ENCODE assay signal across 8 cellular contexts in the genomic region with DNA sequence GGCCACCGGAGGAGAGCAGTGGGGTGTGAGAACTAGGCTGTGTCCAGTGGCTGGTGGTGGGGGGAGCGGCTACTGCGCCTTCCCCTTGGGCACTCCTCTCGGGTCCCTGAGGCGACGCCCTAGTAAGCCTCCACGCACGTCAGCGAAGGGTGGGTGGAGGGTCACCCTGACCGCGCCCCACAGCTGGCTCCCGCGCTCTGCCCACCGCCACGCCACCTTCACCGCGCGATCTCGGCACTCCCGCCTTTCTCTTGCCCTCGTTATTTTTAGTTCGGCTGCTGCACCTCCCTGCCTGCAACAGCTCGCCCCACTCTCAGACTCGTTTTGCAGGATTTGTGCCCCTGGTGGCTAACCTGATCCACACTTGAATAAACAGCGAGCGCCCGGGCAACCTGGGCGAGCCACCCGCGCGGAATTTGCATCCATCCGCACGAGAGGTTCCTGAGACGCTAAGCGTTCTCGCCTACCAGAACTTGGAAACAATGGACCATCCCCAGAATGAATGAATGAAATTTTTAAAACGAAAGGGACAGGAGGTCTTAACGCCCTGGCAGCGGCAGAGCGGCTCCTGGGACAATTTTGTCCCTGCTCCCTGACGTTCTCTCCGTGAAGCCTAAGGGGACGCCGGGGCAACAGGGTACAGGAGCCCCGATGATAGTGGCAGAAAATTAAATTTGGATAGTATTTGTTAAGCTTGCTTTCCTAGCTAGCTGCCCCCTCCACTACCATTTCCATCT. TPM values are rescaled to one million over a fixed set of nuclear protein-coding genes. Genes with fewer than 3 reads are reported as not detected.
A peak's percentile ranks its signal among the peaks of the same experiment; 100 is the strongest.
DNase-seq lines count a peak whose midpoint lies in the region; ATAC-seq lines count a peak whose summit lies in the region.

No MANE protein-coding gene starts in this region.

- peak overlapping the region; percentile 71 for H3K4me2 ChIP-seq in mesenchymal stem cell (ENCODE audit: low read length, poor library complexity, severe bottlenecking)

- no peak for DNase-seq in stimulated activated naive CD8-positive, alpha-beta T cell treated with anti-CD3 and anti-CD28 coated beads, Interleukin-15, amount 100 ng/mL, for 72 hours
- no peak for DNase-seq in stimulated activated naive CD8-positive, alpha-beta T cell treated with anti-CD3 and anti-CD28 coated beads, Interleukin-15, Interleukin-2, amounts not matched to agents 100 U/mL and 50 U/mL, for 24 hours
- peak; percentile 39 for DNase-seq in mesenchymal stem cell
- no peak for DNase-seq in T-helper 2 cell treated with Interferon-gamma antibody and Interleukin-4, amounts not matched to agents 5 μg/mL and 100 μg/mL, for 36 hours (ENCODE audit: low spot score)
- no peak for DNase-seq in effector CD4-positive, alpha-beta T cell
- no peak for DNase-seq in stimulated activated CD4-positive, alpha-beta T cell treated with anti-CD3 and anti-CD28 coated beads, Interleukin-4, amount 100 ng/mL, for 24 hours

- H3K4me3 Mint-ChIP-seq in stimulated activated naive CD8-positive, alpha-beta T cell treated with anti-CD3 and anti-CD28 coated beads, Interleukin-15, amount 100 ng/mL, for 72 hours: peak overlapping the region in 1 of 2 donors; percentile 31
- no peak overlapping the region for H3K4me3 Mint-ChIP-seq in T-helper 2 cell treated with Interferon-gamma antibody and Interleukin-4, amounts not matched to agents 5 μg/mL and 100 μg/mL, for 36 hours

- H2BK5ac ChIP-seq in mesenchymal stem cell (ENCODE audit: low read depth, low read length, poor library complexity, severe bottlenecking): no peak overlapping the region

- H3K36me3 Mint-ChIP-seq in T-helper 2 cell treated with Interferon-gamma antibody and Interleukin-4, amounts not matched to agents 5 μg/mL and 100 μg/mL, for 36 hours (ENCODE audit: low read depth): no peaks in the 10 kb centered on the region

- H3K4me1 Mint-ChIP-seq in stimulated activated naive CD8-positive, alpha-beta T cell treated with anti-CD3 and anti-CD28 coated beads, Interleukin-15, amount 100 ng/mL, for 72 hours: peaks cover 13% of the 10 kb centered on the region
- peaks cover 4% of the 10 kb centered on the region for H3K4me1 Mint-ChIP-seq in T-helper 2 cell treated with Interferon-gamma antibody and Interleukin-4, amounts not matched to agents 5 μg/mL and 100 μg/mL, for 36 hours (ENCODE audit: low read depth)

- H4K91ac ChIP-seq in mesenchymal stem cell (ENCODE audit: low read length): no peak overlapping the region

- no peaks in the 10 kb centered on the region for H3K79me1 ChIP-seq in mesenchymal stem cell (replicated peaks; ENCODE audit: low read length, poor library complexity, severe bottlenecking)

- no peak overlapping the region for H2BK120ac ChIP-seq in mesenchymal stem cell (ENCODE audit: low read depth, low read length)

- H3K27me3 ChIP-seq in duodenal mucosa (ENCODE audit: control insufficient read depth in 1 of 2, insufficient read depth in 2 of 2, low read length in 2 of 2): peaks cover 0 to 8% of the 10 kb centered on the region in 2 donors
- peaks cover 0 to 63% of the 10 kb centered on the region in 2 experiments for H3K27me3 ChIP-seq in mesenchymal stem cell (ENCODE audit: control insufficient read depth in 1 of 2, insufficient read depth in 1 of 2, low read length in 2 of 2)

- H2AFZ ChIP-seq in mesenchymal stem cell (ENCODE audit: low read depth, low read length): peak overlapping the region; percentile 8

- H3K9me3 ChIP-seq in duodenal mucosa (ENCODE audit: control insufficient read depth in 1 of 2, low read length in 2 of 2) (no peaks in the 10 kb centered on the region), mesenchymal stem cell (ENCODE audit: control insufficient read depth, low read length) (no peaks in the 10 kb centered on the region)

- H4K8ac ChIP-seq in mesenchymal stem cell (ENCODE audit: low read length): no peak overlapping the region

- H3K36me3 ChIP-seq in duodenal mucosa (ENCODE audit: control insufficient read depth in 1 of 2, insufficient read depth in 2 of 2, low read length in 2 of 2) (no peaks in the 10 kb centered on the region), mesenchymal stem cell (ENCODE audit: control insufficient read depth in 1 of 2, insufficient read depth in 2 of 2, low read depth in 1 of 2, low read length in 2 of 2) (no peaks in the 10 kb centered on the region)

- H3K4ac ChIP-seq in mesenchymal stem cell (ENCODE audit: low read depth in 1 of 2, low read length in 2 of 2): peak overlapping the region in 1 of 2 experiments; percentile 56

- H3K9ac ChIP-seq in duodenal mucosa (ENCODE audit: low read depth in 1 of 2, low read length in 2 of 2): peak overlapping the region; percentile 30 to 59
- peak overlapping the region; percentile 45 for H3K9ac ChIP-seq in mesenchymal stem cell (ENCODE audit: low read length)

- H3K4me3 ChIP-seq in duodenal mucosa (ENCODE audit: low read depth in 1 of 2, low read length in 2 of 2) (peak overlapping the region; percentile 64 to 68), mesenchymal stem cell (ENCODE audit: insufficient read depth in 1 of 2, low read depth in 1 of 2, low read length in 2 of 2) (peak overlapping the region; percentile 47 to 74)

- H3K27ac Mint-ChIP-seq in stimulated activated naive CD8-positive, alpha-beta T cell treated with anti-CD3 and anti-CD28 coated beads, Interleukin-15, amount 100 ng/mL, for 72 hours: peak overlapping the region in 1 of 2 donors; percentile 50
- no peak overlapping the region for H3K27ac Mint-ChIP-seq in T-helper 2 cell treated with Interferon-gamma antibody and Interleukin-4, amounts not matched to agents 5 μg/mL and 100 μg/mL, for 36 hours

- peaks cover 63% of the 10 kb centered on the region for H3K27me3 Mint-ChIP-seq in stimulated activated naive CD8-positive, alpha-beta T cell treated with anti-CD3 and anti-CD28 coated beads, Interleukin-15, amount 100 ng/mL, for 72 hours
- peaks cover 66% of the 10 kb centered on the region for H3K27me3 Mint-ChIP-seq in T-helper 2 cell treated with Interferon-gamma antibody and Interleukin-4, amounts not matched to agents 5 μg/mL and 100 μg/mL, for 36 hours (ENCODE audit: low read depth)

- peak overlapping the region in 1 of 2 experiments; percentile 90 for H2BK12ac ChIP-seq in mesenchymal stem cell (ENCODE audit: low read length in 2 of 2)

- peak; percentile 37 for ATAC-seq in stimulated activated naive CD8-positive, alpha-beta T cell treated with anti-CD3 and anti-CD28 coated beads, Interleukin-15, amount 100 ng/mL, for 72 hours
- ATAC-seq in stimulated activated naive CD8-positive, alpha-beta T cell treated with anti-CD3 and anti-CD28 coated beads, Interleukin-15, Interleukin-2, amounts not matched to agents 100 U/mL and 50 U/mL, for 24 hours: no peak
- ATAC-seq in HG03097 (IDR thresholded peaks at IDR 0.05; ENCODE audit: low FRiP score, unreplicated experiment): no peak

- H3K4me1 ChIP-seq in duodenal mucosa (ENCODE audit: control insufficient read depth in 1 of 2, insufficient read depth in 2 of 2, low read length in 2 of 2): peaks cover 10 to 14% of the 10 kb centered on the region in 2 donors
- H3K4me1 ChIP-seq in mesenchymal stem cell (ENCODE audit: control insufficient read depth, insufficient read depth, low read depth, low read length): peaks cover 12% of the 10 kb centered on the region

- H3K9me3 Mint-ChIP-seq in stimulated activated naive CD8-positive, alpha-beta T cell treated with anti-CD3 and anti-CD28 coated beads, Interleukin-15, amount 100 ng/mL, for 72 hours: no peaks in the 10 kb centered on the region
- H3K9me3 Mint-ChIP-seq in T-helper 2 cell treated with Interferon-gamma antibody and Interleukin-4, amounts not matched to agents 5 μg/mL and 100 μg/mL, for 36 hours: no peaks in the 10 kb centered on the region

- peak overlapping the region in 1 of 2 experiments; percentile 93 for H3K18ac ChIP-seq in mesenchymal stem cell (ENCODE audit: low read depth in 1 of 2, low read length in 2 of 2)

- no peak overlapping the region for H2AK5ac ChIP-seq in mesenchymal stem cell (ENCODE audit: low read length, severe bottlenecking)

- H3K14ac ChIP-seq in mesenchymal stem cell (ENCODE audit: low read length in 2 of 2): peak overlapping the region in 1 of 2 experiments; percentile 89

- WGBS in mesenchymal stem cell: 20% methylated on average over 43 of the region's 45 CpGs

- H2BK15ac ChIP-seq in mesenchymal stem cell (ENCODE audit: low read depth, poor library complexity, severe bottlenecking): no peak overlapping the region

- no peak overlapping the region for H3K23ac ChIP-seq in mesenchymal stem cell (ENCODE audit: low read length in 2 of 2)

- H3K27ac ChIP-seq in duodenal mucosa (ENCODE audit: low read depth, low read length) (no peak overlapping the region), mesenchymal stem cell (ENCODE audit: low read length, poor library complexity, severe bottlenecking) (peak overlapping the region; percentile 17)

RNA-seq across cellular contexts. Expression of gene BMP4, which starts 7.0 kb away (rescaled TPM):
- 146 TPM for polyA plus RNA-seq in mesenchymal stem cell (2013, experiment 1 of 2)
- 153 TPM for polyA plus RNA-seq in mesenchymal stem cell (2013, experiment 2 of 2)
